In genomic region chr12:53701518-53702264, GRCh38 we compare ENCODE assay signal across 1 cellular context.
TF ChIP-seq lines count a peak whose summit lies in the region.

No MANE protein-coding gene starts in this region.

TF ChIP-seq in GM12878, 131 proteins besides CTCF, POLR2A, EP300 and RAD21 (continued from another document):
- TF ChIP-seq, protein P1, sequence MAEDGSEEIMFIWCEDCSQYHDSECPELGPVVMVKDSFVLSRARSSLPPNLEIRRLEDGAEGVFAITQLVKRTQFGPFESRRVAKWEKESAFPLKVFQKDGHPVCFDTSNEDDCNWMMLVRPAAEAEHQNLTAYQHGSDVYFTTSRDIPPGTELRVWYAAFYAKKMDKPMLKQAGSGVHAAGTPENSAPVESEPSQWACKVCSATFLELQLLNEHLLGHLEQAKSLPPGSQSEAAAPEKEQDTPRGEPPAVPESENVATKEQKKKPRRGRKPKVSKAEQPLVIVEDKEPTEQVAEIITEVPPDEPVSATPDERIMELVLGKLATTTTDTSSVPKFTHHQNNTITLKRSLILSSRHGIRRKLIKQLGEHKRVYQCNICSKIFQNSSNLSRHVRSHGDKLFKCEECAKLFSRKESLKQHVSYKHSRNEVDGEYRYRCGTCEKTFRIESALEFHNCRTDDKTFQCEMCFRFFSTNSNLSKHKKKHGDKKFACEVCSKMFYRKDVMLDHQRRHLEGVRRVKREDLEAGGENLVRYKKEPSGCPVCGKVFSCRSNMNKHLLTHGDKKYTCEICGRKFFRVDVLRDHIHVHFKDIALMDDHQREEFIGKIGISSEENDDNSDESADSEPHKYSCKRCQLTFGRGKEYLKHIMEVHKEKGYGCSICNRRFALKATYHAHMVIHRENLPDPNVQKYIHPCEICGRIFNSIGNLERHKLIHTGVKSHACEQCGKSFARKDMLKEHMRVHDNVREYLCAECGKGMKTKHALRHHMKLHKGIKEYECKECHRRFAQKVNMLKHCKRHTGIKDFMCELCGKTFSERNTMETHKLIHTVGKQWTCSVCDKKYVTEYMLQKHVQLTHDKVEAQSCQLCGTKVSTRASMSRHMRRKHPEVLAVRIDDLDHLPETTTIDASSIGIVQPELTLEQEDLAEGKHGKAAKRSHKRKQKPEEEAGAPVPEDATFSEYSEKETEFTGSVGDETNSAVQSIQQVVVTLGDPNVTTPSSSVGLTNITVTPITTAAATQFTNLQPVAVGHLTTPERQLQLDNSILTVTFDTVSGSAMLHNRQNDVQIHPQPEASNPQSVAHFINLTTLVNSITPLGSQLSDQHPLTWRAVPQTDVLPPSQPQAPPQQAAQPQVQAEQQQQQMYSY (CRISPR knock-in tag; IDR thresholded peaks at IDR 0.05) = no peak
- TF ChIP-seq RUNX3 (IDR thresholded peaks at IDR 0.05; ENCODE audit: low read length) = no peak
- 0 out of 2 replicates have a peak, but pooled peaks have one; percentile 21 for TF ChIP-seq E2F4 (IDR thresholded peaks at IDR 0.05; ENCODE audit: low read depth, low read length)
- TF ChIP-seq IRF4 (IDR thresholded peaks at IDR 0.05; ENCODE audit: low read depth, low read length) = 0 out of 2 replicates have a peak, but pooled peaks have one; percentile 35
- peak; percentile 77; the same call in 1 of the 2 replicates for TF ChIP-seq SMARCA5 (IDR thresholded peaks at IDR 0.05)
- TF ChIP-seq YY1 (IDR thresholded peaks at IDR 0.05; ENCODE audit: low read depth, low read length) = peak; percentile 45; the same call in 1 of the 2 replicates
TF ChIP-seq in GM12878: peak in this region for 8.
